In the genomic region with DNA sequence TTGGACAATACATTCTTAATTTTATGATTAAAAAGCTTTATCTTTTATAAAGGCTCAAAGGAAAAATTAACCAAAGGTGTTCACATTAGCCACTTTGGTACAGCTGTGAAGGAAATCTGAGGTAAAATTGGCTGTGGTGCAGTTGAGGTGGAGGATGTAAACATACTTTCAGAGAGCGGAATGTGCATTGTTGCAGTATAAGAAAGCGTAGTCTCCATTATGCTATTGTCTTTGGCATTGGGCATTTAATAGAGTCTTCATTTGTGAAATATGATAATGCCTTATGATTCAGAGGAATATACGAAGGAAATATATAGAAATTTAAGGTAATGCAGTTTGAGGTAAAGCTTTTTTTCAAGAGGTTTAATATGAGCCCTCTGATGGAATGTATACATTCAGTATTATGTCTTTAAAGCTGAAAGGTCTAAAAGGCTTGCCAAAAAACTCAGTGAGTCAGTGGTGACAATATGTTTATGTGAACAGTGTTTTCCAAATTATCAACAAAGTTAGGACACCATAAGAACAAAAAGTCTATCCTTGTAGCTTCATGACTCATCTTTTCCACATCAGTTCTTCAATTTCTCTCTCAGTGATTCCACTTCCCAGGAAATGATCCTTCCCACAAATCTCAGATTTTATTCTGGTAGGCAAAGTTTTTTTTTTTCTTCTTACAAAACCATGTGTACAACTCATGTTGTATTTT, we compare ENCODE assay signal across 1 cellular context.
A peak's percentile ranks its signal among the peaks of the same experiment; 100 is the strongest.
TF ChIP-seq lines count a peak whose summit lies in the region.

No MANE protein-coding gene starts in this region.

TF ChIP-seq in HCT116, 20 proteins besides CTCF, POLR2A, EP300 and RAD21 (continued from another document):
- TF ChIP-seq ZNF274 (IDR thresholded peaks at IDR 0.05; ENCODE audit: low read depth, low read length) (no peak), SP1 (IDR thresholded peaks at IDR 0.05; ENCODE audit: low read depth) (peak; percentile 66), EGR1 (IDR thresholded peaks at IDR 0.05; ENCODE audit: low read depth) (peak; percentile 23; the same call in 1 of the 2 replicates), TCF7L2 (IDR thresholded peaks at IDR 0.05; ENCODE audit: borderline replicate concordance, extremely low read depth, insufficient read depth, insufficient read length) (no peak), SRF (IDR thresholded peaks at IDR 0.05; ENCODE audit: low read depth) (no peak), FOSL1 (IDR thresholded peaks at IDR 0.05; ENCODE audit: low read depth) (peak; percentile 86), ELF1 (IDR thresholded peaks at IDR 0.05; ENCODE audit: borderline replicate concordance, low read depth) (no peak)
- TF ChIP-seq, protein P1, sequence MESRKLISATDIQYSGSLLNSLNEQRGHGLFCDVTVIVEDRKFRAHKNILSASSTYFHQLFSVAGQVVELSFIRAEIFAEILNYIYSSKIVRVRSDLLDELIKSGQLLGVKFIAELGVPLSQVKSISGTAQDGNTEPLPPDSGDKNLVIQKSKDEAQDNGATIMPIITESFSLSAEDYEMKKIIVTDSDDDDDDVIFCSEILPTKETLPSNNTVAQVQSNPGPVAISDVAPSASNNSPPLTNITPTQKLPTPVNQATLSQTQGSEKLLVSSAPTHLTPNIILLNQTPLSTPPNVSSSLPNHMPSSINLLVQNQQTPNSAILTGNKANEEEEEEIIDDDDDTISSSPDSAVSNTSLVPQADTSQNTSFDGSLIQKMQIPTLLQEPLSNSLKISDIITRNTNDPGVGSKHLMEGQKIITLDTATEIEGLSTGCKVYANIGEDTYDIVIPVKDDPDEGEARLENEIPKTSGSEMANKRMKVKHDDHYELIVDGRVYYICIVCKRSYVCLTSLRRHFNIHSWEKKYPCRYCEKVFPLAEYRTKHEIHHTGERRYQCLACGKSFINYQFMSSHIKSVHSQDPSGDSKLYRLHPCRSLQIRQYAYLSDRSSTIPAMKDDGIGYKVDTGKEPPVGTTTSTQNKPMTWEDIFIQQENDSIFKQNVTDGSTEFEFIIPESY (IDR thresholded peaks at IDR 0.05; ENCODE audit: extremely low read depth, insufficient replicate concordance, low read length) = no peak
